ENCODE assay signal across 1 cellular context in genomic region chr11:62830904-62831519, GRCh38.
TF ChIP-seq lines count a peak whose summit lies in the region.

No MANE protein-coding gene starts in this region.

TF ChIP-seq in HepG2, 621 proteins besides CTCF, POLR2A, EP300 and RAD21 (continues in another document):
- TF ChIP-seq ZNF362 (CRISPR knock-in tag; IDR thresholded peaks at IDR 0.05; ENCODE audit: borderline replicate concordance) = 0 out of 2 replicates have a peak, but pooled peaks have one; percentile 3
- peak; percentile 28 for TF ChIP-seq TBX2 (CRISPR knock-in tag; IDR thresholded peaks at IDR 0.05; ENCODE audit: borderline replicate concordance)
- 0 out of 2 replicates have a peak, but pooled peaks have one; percentile 41 for TF ChIP-seq KAT7 (CRISPR knock-in tag; IDR thresholded peaks at IDR 0.05; ENCODE audit: borderline replicate concordance)
- TF ChIP-seq UBTF (CRISPR knock-in tag; IDR thresholded peaks at IDR 0.05) = peak; percentile 67; the same call in 1 of the 2 replicates
- TF ChIP-seq MEIS1 (CRISPR knock-in tag; IDR thresholded peaks at IDR 0.05; ENCODE audit: borderline replicate concordance) = 0 out of 2 replicates have a peak, but pooled peaks have one; percentile 5
- 0 out of 2 replicates have a peak, but pooled peaks have one; percentile 40 for TF ChIP-seq GATA4 (IDR thresholded peaks at IDR 0.05; ENCODE audit: borderline replicate concordance, low read depth)
- no peak for TF ChIP-seq ZNF292 (CRISPR knock-in tag; IDR thresholded peaks at IDR 0.05; ENCODE audit: borderline replicate concordance, low read depth)
- TF ChIP-seq HNF4G (IDR thresholded peaks at IDR 0.05; ENCODE audit: borderline replicate concordance, low read depth, low read length) = 0 out of 2 replicates have a peak, but pooled peaks have one; percentile 10
- no peak for TF ChIP-seq HNF4G (CRISPR knock-in tag; IDR thresholded peaks at IDR 0.05; ENCODE audit: borderline replicate concordance, low read depth)
- TF ChIP-seq NR2F1 (CRISPR knock-in tag; IDR thresholded peaks at IDR 0.05) = 0 out of 4 replicates have a peak, but pooled peaks of 1 of the 2 experiments have one; percentile 25
- TF ChIP-seq SIN3A (IDR thresholded peaks at IDR 0.05; ENCODE audit: borderline replicate concordance, low read depth, low read length) = peak; percentile 47; the same call in 1 of the 2 replicates
- TF ChIP-seq ZNF281 (CRISPR knock-in tag; IDR thresholded peaks at IDR 0.05; ENCODE audit: borderline replicate concordance) = no peak
- TF ChIP-seq GLMP (CRISPR knock-in tag; IDR thresholded peaks at IDR 0.05; ENCODE audit: borderline replicate concordance) = no peak
- peak; percentile 9; the same call in 1 of the 2 replicates for TF ChIP-seq FOXA3 (CRISPR knock-in tag; IDR thresholded peaks at IDR 0.05)
- peak; percentile 98 for TF ChIP-seq PRDM15 (CRISPR knock-in tag; IDR thresholded peaks at IDR 0.05)
- TF ChIP-seq CCDC6 (CRISPR knock-in tag; IDR thresholded peaks at IDR 0.05) = no peak
- peak; percentile 26 for TF ChIP-seq HNRNPLL (IDR thresholded peaks at IDR 0.05; ENCODE audit: low read depth, low read length, poor library complexity, severe bottlenecking)
- peak; percentile 46; the same call in 1 of the 2 replicates for TF ChIP-seq ZNF749 (CRISPR knock-in tag; IDR thresholded peaks at IDR 0.05; ENCODE audit: borderline replicate concordance)
- TF ChIP-seq PCBP1 (IDR thresholded peaks at IDR 0.05; ENCODE audit: borderline replicate concordance, low read depth, low read length) = 0 out of 2 replicates have a peak, but pooled peaks have one; percentile 38
- no peak for TF ChIP-seq ZNF788 (CRISPR knock-in tag; IDR thresholded peaks at IDR 0.05; ENCODE audit: borderline replicate concordance)
- TF ChIP-seq ZNF256 (CRISPR knock-in tag; conservative IDR thresholded peaks at IDR 0.05) = 0 out of 2 replicates have a peak, but pooled peaks have one; percentile 30
- TF ChIP-seq ZC3H13 (CRISPR knock-in tag; IDR thresholded peaks at IDR 0.05) = 0 out of 2 replicates have a peak, but pooled peaks have one; percentile 6
- peak; percentile 71; the same call in 1 of the 2 replicates for TF ChIP-seq ZNF350 (CRISPR knock-in tag; IDR thresholded peaks at IDR 0.05; ENCODE audit: borderline replicate concordance, low read depth)
- 0 out of 2 replicates have a peak, but pooled peaks have one; percentile 67 for TF ChIP-seq ZNF850 (CRISPR knock-in tag; conservative IDR thresholded peaks at IDR 0.05)
- 0 out of 2 replicates have a peak, but pooled peaks have one; percentile 5 for TF ChIP-seq FOSL2 (CRISPR knock-in tag; IDR thresholded peaks at IDR 0.05)
- TF ChIP-seq ZBTB7A (CRISPR knock-in tag; IDR thresholded peaks at IDR 0.05) = no peak
- TF ChIP-seq ATF5 (CRISPR knock-in tag; IDR thresholded peaks at IDR 0.05; ENCODE audit: low read depth) = 0 out of 2 replicates have a peak, but pooled peaks have one; percentile 32
- no peak for TF ChIP-seq STAT6 (CRISPR knock-in tag; IDR thresholded peaks at IDR 0.05; ENCODE audit: borderline replicate concordance)
- TF ChIP-seq YY1 (IDR thresholded peaks at IDR 0.05; ENCODE audit: insufficient read depth, insufficient replicate concordance, low read depth, low read length) = peak; percentile 26
- TF ChIP-seq NCOA1 (CRISPR knock-in tag; IDR thresholded peaks at IDR 0.05) = 0 out of 2 replicates have a peak, but pooled peaks have one; percentile 62
- 0 out of 2 replicates have a peak, but pooled peaks have one; percentile 22 for TF ChIP-seq ZNF800 (CRISPR knock-in tag; IDR thresholded peaks at IDR 0.05)
- 0 out of 2 replicates have a peak, but pooled peaks have one; percentile 86 for TF ChIP-seq KDM5A (IDR thresholded peaks at IDR 0.05; ENCODE audit: borderline replicate concordance, low read length)
- peak; percentile 24; the same call in 1 of the 2 replicates for TF ChIP-seq THRA (CRISPR knock-in tag; IDR thresholded peaks at IDR 0.05; ENCODE audit: borderline replicate concordance)
- peak; percentile 23; the same call in 1 of the 2 replicates for TF ChIP-seq KDM3A (CRISPR knock-in tag; IDR thresholded peaks at IDR 0.05; ENCODE audit: low read depth)
- no peak for TF ChIP-seq CENPT (CRISPR knock-in tag; IDR thresholded peaks at IDR 0.05; ENCODE audit: low read depth)
